10 cellular contexts compared by ENCODE assay signal in genomic region chr12:26704684-26705475, GRCh38.
DNase-seq lines count a peak whose midpoint lies in the region; ATAC-seq and TF ChIP-seq lines count a peak whose summit lies in the region.
"Had no signal": no experiment of that assay in that cellular context is flagged by ENCODE, and none has a peak within 500 bp of the region (broad histone marks: within the 10 kb centered on the region; RNA-seq: fewer than 3 reads in every experiment).

No MANE protein-coding gene starts in this region.

- H3K9ac ChIP-seq in GM23248, result no peak overlapping the region

- no peak for TF ChIP-seq CTCF in heart left ventricle (IDR thresholded peaks at IDR 0.05)

- WGBS in GM23248 (ENCODE audit: low coverage in 1 of 2, low lambda C conversion rate in 2 of 2, missing lambda C conversion rate in 2 of 2), 2 experiments, result 57 to 61% methylated on average over 2 of the region's 2 CpGs
- 43 to 53% (median 46%) methylated on average over 2 of the region's 2 CpGs for WGBS in heart left ventricle, 4 donors

- peak overlapping the region; percentile 3 for H3K4me2 ChIP-seq in GM23248 (ENCODE audit: unreplicated experiment)

- H2AFZ ChIP-seq in GM23248, result 0 out of 2 replicates have a peak overlapping the region, but pooled peaks have one; percentile 18

- no peaks in the 10 kb centered on the region for H4K20me1 ChIP-seq in GM23248 (ENCODE audit: insufficient read depth)

- TF ChIP-seq POLR2A in heart left ventricle (IDR thresholded peaks at IDR 0.05), result no peak

- no peaks in the 10 kb centered on the region for H3K27me3 ChIP-seq in GM23248 (replicated peaks; ENCODE audit: insufficient read depth)
- H3K27me3 ChIP-seq in SJSA1 (replicated peaks), result no peaks in the 10 kb centered on the region
- H3K27me3 ChIP-seq in heart left ventricle, result no peaks in the 10 kb centered on the region
- H3K27me3 ChIP-seq: SJCRH30 had no signal

- no peak overlapping the region for H3K4me3 ChIP-seq in GM23248
- no peak overlapping the region for H3K4me3 ChIP-seq in SJSA1
- no peak overlapping the region for H3K4me3 ChIP-seq in heart left ventricle
- H3K4me3 ChIP-seq: SJCRH30 had no signal

- H3K36me3 ChIP-seq in GM23248 (ENCODE audit: low read depth) (no peaks in the 10 kb centered on the region), SJSA1 (peaks cover 5% of the 10 kb centered on the region), heart left ventricle (peaks cover 0 to 18% (median 3%) of the 10 kb centered on the region in 9 donors)
- H3K36me3 ChIP-seq: SJCRH30 had no signal

- no peaks in the 10 kb centered on the region for H3K79me2 ChIP-seq in GM23248 (ENCODE audit: insufficient read depth)

- H3F3A ChIP-seq in GM23248 (ENCODE audit: insufficient read depth), result peaks cover 5% of the 10 kb centered on the region; the same call in 1 of the 2 replicates

- no peaks in the 10 kb centered on the region for H3K9me2 ChIP-seq in GM23248 (ENCODE audit: insufficient read depth)

- in situ Hi-C loops in GM23248 (cut with MboI), result no loop called here

- no peak overlapping the region for H3K27ac ChIP-seq in GM23248
- peak overlapping the region; percentile 19; the same call in 1 of the 2 replicates for H3K27ac ChIP-seq in SJSA1
- peak overlapping the region in 3 of 12 donors; percentile 0 to 69 (median 10) for H3K27ac ChIP-seq in heart left ventricle
- H3K27ac ChIP-seq: SJCRH30 had no signal

- intact Hi-C loops in heart left ventricle (cut with DNase I) (loop anchor here in 4 of 10 donors (5.0 kb wide), 4 partner anchors 127 to 1268 kb away; partner anchors contain the start of gene ITPR2 (in 1 of the 4)), sciatic nerve (cut with DNase I) (no loop called here)

- ATAC-seq in heart left ventricle, result peak in 3 of 4 donors; percentile 20 to 59 (median 59)
- ATAC-seq in sciatic nerve, result peak; percentile 70
- no peak for ATAC-seq in HG03280 (IDR thresholded peaks at IDR 0.05; ENCODE audit: unreplicated experiment)
- ATAC-seq in GM21447 (IDR thresholded peaks at IDR 0.05; ENCODE audit: unreplicated experiment), result no peak

- no peaks in the 10 kb centered on the region for H3K9me3 ChIP-seq in GM23248 (ENCODE audit: low read depth)
- no peaks in the 10 kb centered on the region for H3K9me3 ChIP-seq in SJSA1 (replicated peaks)
- H3K9me3 ChIP-seq in heart left ventricle, result peaks cover 0 to 6% (median 0%) of the 10 kb centered on the region in 12 donors
- H3K9me3 ChIP-seq: SJCRH30 had no signal

- DNase-seq in GM23248, result peak; percentile 41
- peak in 1 of 2 experiments; percentile 42 for DNase-seq in SJSA1 (ENCODE audit: low read depth in 1 of 2, low spot score in 2 of 2)
- peak in 2 of 5 donors; percentile 22 to 41 for DNase-seq in heart left ventricle
- no peak for DNase-seq in sciatic nerve (ENCODE audit: low spot score)
- DNase-seq in kidney glomerular epithelial cell (lab: John Stamatoyannopoulos, UW), result no peak
- DNase-seq in NK-92 treated with Interleukin-12 subunit alpha and Interleukin-12 subunit beta, amount 100 ng/mL, for 24 hours (lab: John Stamatoyannopoulos, UW), result no peak
- DNase-seq: endodermal cell, SJCRH30 had no signal

- peaks cover 10% of the 10 kb centered on the region for H3K4me1 ChIP-seq in GM23248 (ENCODE audit: insufficient read depth)
- peaks cover 10% of the 10 kb centered on the region for H3K4me1 ChIP-seq in SJSA1 (replicated peaks)
- H3K4me1 ChIP-seq in heart left ventricle, result peaks cover 0 to 31% (median 12%) of the 10 kb centered on the region in 12 donors
- H3K4me1 ChIP-seq: SJCRH30 had no signal

Comparison
In these comparisons a context has a peak if more than half of its experiments do, and no peak if none do; other contexts are left out.
1. ATAC-seq: peak in heart left ventricle (3 of 4) and sciatic nerve (single experiment); none in HG03280 (single experiment) and GM21447 (single experiment).